ENCODE assay signal across 15 cellular contexts in genomic region chr10:6065406-6065805, GRCh38. TPM values are rescaled to one million over a fixed set of nuclear protein-coding genes. Genes with fewer than 3 reads are reported as not detected.
A peak's percentile ranks its signal among the peaks of the same experiment; 100 is the strongest.
DNase-seq lines count a peak whose midpoint lies in the region; ATAC-seq and TF ChIP-seq lines count a peak whose summit lies in the region.
"Had no signal": no experiment of that assay in that cellular context is flagged by ENCODE, and none has a peak within 500 bp of the region (broad histone marks: within the 10 kb centered on the region; RNA-seq: fewer than 3 reads in every experiment).

No MANE protein-coding gene starts in this region.

- peaks cover 40% of the 10 kb centered on the region for H3K4me1 ChIP-seq in lower lobe of right lung
- peaks cover 33% of the 10 kb centered on the region for H3K4me1 ChIP-seq in upper lobe of right lung
- peaks cover 62% of the 10 kb centered on the region for H3K4me1 ChIP-seq in CD8-positive, alpha-beta memory T cell (ENCODE audit: insufficient read depth, low read length)

- no peak for TF ChIP-seq CTCF in lower lobe of right lung (IDR thresholded peaks at IDR 0.05)
- no peak for TF ChIP-seq CTCF in upper lobe of right lung (IDR thresholded peaks at IDR 0.05)

- peaks cover 3% of the 10 kb centered on the region for H3K9me3 Mint-ChIP-seq in activated T-helper 1 cell treated with anti-CD3 and anti-CD28 coated beads, Interleukin-12 subunit alpha, Interleukin-12 subunit beta, Interleukin-2, Interleukin-4 antibody, amounts not matched to agents 30 ng/mL and 10 ng/mL and 1 ng/mL, durations not matched to agents 14 hours and 24 hours and 36 hours
- H3K9me3 Mint-ChIP-seq in CD8-positive, alpha-beta memory T cell = no peaks in the 10 kb centered on the region

- H3K27ac ChIP-seq in lower lobe of right lung (peak overlapping the region; percentile 66), upper lobe of right lung (peak overlapping the region; percentile 61)
- no peak overlapping the region for H3K27ac ChIP-seq in CD8-positive, alpha-beta memory T cell (ENCODE audit: low read depth, low read length)
- H3K27ac ChIP-seq: neural progenitor cell had no signal

- H3K9me3 ChIP-seq in lower lobe of right lung (no peaks in the 10 kb centered on the region), upper lobe of right lung (no peaks in the 10 kb centered on the region), MG63 (no peaks in the 10 kb centered on the region)
- no peaks in the 10 kb centered on the region for H3K9me3 ChIP-seq in CD8-positive, alpha-beta memory T cell (ENCODE audit: low read length)
- H3K9me3 ChIP-seq: SK-N-SH had no signal

- H3K4me3 ChIP-seq in lower lobe of right lung (no peak overlapping the region), upper lobe of right lung (no peak overlapping the region), MG63 (no peak overlapping the region)
- no peak overlapping the region for H3K4me3 ChIP-seq in CD8-positive, alpha-beta memory T cell (ENCODE audit: low read length)
- H3K4me3 ChIP-seq: GM23338, neural progenitor cell had no signal

- CTCF ChIA-PET in CD8-positive, alpha-beta memory T cell (lab: Charles Lee) = no interaction called here

- intact Hi-C loops in left ventricle myocardium superior (cut with micrococcal nuclease) = no loop called here
- intact Hi-C loops in Right ventricle myocardium superior (cut with DNase I) = no loop called here
- intact Hi-C loops in activated T-helper 1 cell treated with anti-CD3 and anti-CD28 coated beads, Interleukin-12 subunit alpha, Interleukin-12 subunit beta, Interleukin-2, Interleukin-4 antibody, amounts not matched to agents 30 ng/mL and 10 ng/mL and 1 ng/mL, durations not matched to agents 14 hours and 24 hours and 36 hours (cut with micrococcal nuclease) = no loop called here
- intact Hi-C loops in lower lobe of right lung (cut with DNase I) = no loop called here
- intact Hi-C loops in upper lobe of right lung (cut with DNase I) = loop anchor here (10.0 kb wide), 1 partner anchor 51 kb away; no protein-coding TSS in a partner anchor

- H3K27ac Mint-ChIP-seq in activated T-helper 1 cell treated with anti-CD3 and anti-CD28 coated beads, Interleukin-12 subunit alpha, Interleukin-12 subunit beta, Interleukin-2, Interleukin-4 antibody, amounts not matched to agents 30 ng/mL and 10 ng/mL and 1 ng/mL, durations not matched to agents 14 hours and 24 hours and 36 hours = peak overlapping the region; percentile 86
- H3K27ac Mint-ChIP-seq in CD8-positive, alpha-beta memory T cell = peak overlapping the region in 2 of 8 donors; percentile 10 to 48
- H3K27ac Mint-ChIP-seq: GM23338, neural progenitor cell had no signal

- no peak for DNase-seq in left ventricle myocardium superior
- DNase-seq in Right ventricle myocardium superior = no peak
- no peak for DNase-seq in activated T-helper 1 cell treated with anti-CD3 and anti-CD28 coated beads, Interleukin-12 subunit alpha, Interleukin-12 subunit beta, Interleukin-2, Interleukin-4 antibody, amounts not matched to agents 30 ng/mL and 10 ng/mL and 1 ng/mL, durations not matched to agents 14 hours and 24 hours and 36 hours (ENCODE audit: low spot score)
- no peak for DNase-seq in lower lobe of right lung
- no peak for DNase-seq in upper lobe of right lung
- DNase-seq in NCI-H1694 (lab: John Stamatoyannopoulos, UW) = no peak
- no peak for DNase-seq in CD8-positive, alpha-beta memory T cell
- no peak for DNase-seq in MG63
- DNase-seq: mammary epithelial cell, NCI-H146, SK-N-SH had no signal

- no peaks in the 10 kb centered on the region for H3K36me3 ChIP-seq in lower lobe of right lung
- H3K36me3 ChIP-seq in upper lobe of right lung = no peaks in the 10 kb centered on the region
- H3K36me3 ChIP-seq in CD8-positive, alpha-beta memory T cell (ENCODE audit: insufficient read depth, low read length) = no peaks in the 10 kb centered on the region
- no peaks in the 10 kb centered on the region for H3K36me3 ChIP-seq in MG63
- H3K36me3 ChIP-seq: neural progenitor cell had no signal

- H3K4me1 Mint-ChIP-seq in activated T-helper 1 cell treated with anti-CD3 and anti-CD28 coated beads, Interleukin-12 subunit alpha, Interleukin-12 subunit beta, Interleukin-2, Interleukin-4 antibody, amounts not matched to agents 30 ng/mL and 10 ng/mL and 1 ng/mL, durations not matched to agents 14 hours and 24 hours and 36 hours (ENCODE audit: low read depth) = peaks cover 63% of the 10 kb centered on the region
- peaks cover 47 to 79% (median 68%) of the 10 kb centered on the region in 3 donors for H3K4me1 Mint-ChIP-seq in CD8-positive, alpha-beta memory T cell
- H3K4me1 Mint-ChIP-seq: GM23338 had no signal

- H3K27me3 ChIP-seq in lower lobe of right lung (ENCODE audit: low read depth) (no peaks in the 10 kb centered on the region), upper lobe of right lung (no peaks in the 10 kb centered on the region), MG63 (no peaks in the 10 kb centered on the region; the same call in 1 of the 2 replicates)
- no peaks in the 10 kb centered on the region for H3K27me3 ChIP-seq in CD8-positive, alpha-beta memory T cell (ENCODE audit: insufficient read depth, low read length, poor library complexity, severe bottlenecking)
- H3K27me3 ChIP-seq: neural progenitor cell had no signal

- POLR2A ChIA-PET in CD8-positive, alpha-beta memory T cell (lab: Charles Lee) = no interaction called here

- H3K4me3 Mint-ChIP-seq in activated T-helper 1 cell treated with anti-CD3 and anti-CD28 coated beads, Interleukin-12 subunit alpha, Interleukin-12 subunit beta, Interleukin-2, Interleukin-4 antibody, amounts not matched to agents 30 ng/mL and 10 ng/mL and 1 ng/mL, durations not matched to agents 14 hours and 24 hours and 36 hours = peak overlapping the region; percentile 43
- H3K4me3 Mint-ChIP-seq in CD8-positive, alpha-beta memory T cell = peak overlapping the region in 1 of 7 donors; percentile 55
- H3K4me3 Mint-ChIP-seq: GM23338, neural progenitor cell had no signal

- peaks cover 11% of the 10 kb centered on the region for H3K36me3 Mint-ChIP-seq in activated T-helper 1 cell treated with anti-CD3 and anti-CD28 coated beads, Interleukin-12 subunit alpha, Interleukin-12 subunit beta, Interleukin-2, Interleukin-4 antibody, amounts not matched to agents 30 ng/mL and 10 ng/mL and 1 ng/mL, durations not matched to agents 14 hours and 24 hours and 36 hours (ENCODE audit: low read depth)
- peaks cover 0 to 5% (median 0%) of the 10 kb centered on the region in 3 donors for H3K36me3 Mint-ChIP-seq in CD8-positive, alpha-beta memory T cell
- H3K36me3 Mint-ChIP-seq: neural progenitor cell had no signal

- peak; percentile 6 for ATAC-seq in left ventricle myocardium superior
- no peak for ATAC-seq in Right ventricle myocardium superior (ENCODE audit: poor library complexity)
- ATAC-seq in lower lobe of right lung = no peak
- no peak for ATAC-seq in upper lobe of right lung
- ATAC-seq: GM23338 had no signal

- no peaks in the 10 kb centered on the region for H3K27me3 Mint-ChIP-seq in activated T-helper 1 cell treated with anti-CD3 and anti-CD28 coated beads, Interleukin-12 subunit alpha, Interleukin-12 subunit beta, Interleukin-2, Interleukin-4 antibody, amounts not matched to agents 30 ng/mL and 10 ng/mL and 1 ng/mL, durations not matched to agents 14 hours and 24 hours and 36 hours (ENCODE audit: insufficient read depth)
- peaks cover 0 to 10% of the 10 kb centered on the region in 2 donors for H3K27me3 Mint-ChIP-seq in CD8-positive, alpha-beta memory T cell

RNA-seq across cellular contexts. Expression of gene IL2RA, which starts 3.2 kb away (rescaled TPM):
- total RNA-seq in left ventricle myocardium superior (1.5 TPM), Right ventricle myocardium superior (2.3 TPM), lower lobe of right lung (2.9 TPM), upper lobe of right lung (4.3 TPM)
- 1,237 and 1,254 TPM in 2 replicates for total RNA-seq in activated T-helper 1 cell treated with anti-CD3 and anti-CD28 coated beads, Interleukin-12 subunit alpha, Interleukin-12 subunit beta, Interleukin-2, Interleukin-4 antibody, amounts not matched to agents 30 ng/mL and 10 ng/mL and 1 ng/mL, durations not matched to agents 14 hours and 24 hours and 36 hours
- total RNA-seq in CD8-positive, alpha-beta memory T cell = 1,000 to 10,000 TPM; 1,178 to 1,224 TPM
- polyA plus RNA-seq in CD8-positive, alpha-beta memory T cell = 8.3 TPM
- total RNA-seq in MG63 (2014; rRNA removed; shearing (Covaris generic); ENCODE audit: low replicate concordance) = not detected in 2 replicates
- total RNA-seq: fibroblast of lung, GM23338, mammary epithelial cell, NCI-H460 had no signal
- polyA plus RNA-seq: fibroblast of lung, GM23338, mammary epithelial cell, SK-N-SH had no signal

RNA-seq across cellular contexts. Expression of gene RBM17, which starts 23.4 kb away (rescaled TPM):
- 72.1 TPM for total RNA-seq in left ventricle myocardium superior
- total RNA-seq in Right ventricle myocardium superior = 64.3 TPM
- total RNA-seq in activated T-helper 1 cell treated with anti-CD3 and anti-CD28 coated beads, Interleukin-12 subunit alpha, Interleukin-12 subunit beta, Interleukin-2, Interleukin-4 antibody, amounts not matched to agents 30 ng/mL and 10 ng/mL and 1 ng/mL, durations not matched to agents 14 hours and 24 hours and 36 hours = 265 and 283 TPM in 2 replicates
- total RNA-seq in lower lobe of right lung = 90.8 TPM
- 92.5 TPM for total RNA-seq in upper lobe of right lung
- total RNA-seq in CD8-positive, alpha-beta memory T cell = 100 to 1,000 TPM; 269 to 282 TPM
- 91.8 TPM for polyA plus RNA-seq in CD8-positive, alpha-beta memory T cell
- total RNA-seq in MG63 (2014; rRNA removed; shearing (Covaris generic); ENCODE audit: low replicate concordance) = 27.2 and 99.9 TPM in 2 replicates

Comparison
In these comparisons a context has a peak if more than half of its experiments do, and no peak if none do; other contexts are left out.
1. RNA of gene IL2RA, which starts 3.2 kb away (total RNA-seq): 1,237 to 1,254 TPM in activated T-helper 1 cell treated with anti-CD3 and anti-CD28 coated beads, Interleukin-12 subunit alpha, Interleukin-12 subunit beta, Interleukin-2, Interleukin-4 antibody, amounts not matched to agents 30 ng/mL and 10 ng/mL and 1 ng/mL, durations not matched to agents 14 hours and 24 hours and 36 hours and 1,178 to 1,224 TPM in CD8-positive, alpha-beta memory T cell; 4.3 TPM in upper lobe of right lung (single experiment), 2.9 TPM in lower lobe of right lung (single experiment), 2.3 TPM in Right ventricle myocardium superior (single experiment), 1.5 TPM in left ventricle myocardium superior (single experiment) and not detected in MG63; every median in the first group is over 100 times any median in the second.